In genomic region chr6:31397153-31397499, GRCh38 we compare ENCODE assay signal across 1 cellular context.
TF ChIP-seq lines count a peak whose summit lies in the region.

No MANE protein-coding gene starts in this region.

TF ChIP-seq in HepG2, 621 proteins besides CTCF, POLR2A, EP300 and RAD21:
- TF ChIP-seq HDAC1 (CRISPR knock-in tag; IDR thresholded peaks at IDR 0.05) (peak; percentile 36; the same call in 1 of the 2 replicates), ZNF574 (CRISPR knock-in tag; IDR thresholded peaks at IDR 0.05) (0 out of 2 replicates have a peak, but pooled peaks have one; percentile 14)
